Comparison of ENCODE assay signal across 8 cellular contexts in genomic region chr12:98456583-98457573, GRCh38. TPM values are rescaled to one million over a fixed set of nuclear protein-coding genes. Genes with fewer than 3 reads are reported as not detected.
DNase-seq lines count a peak whose midpoint lies in the region; ATAC-seq and TF ChIP-seq lines count a peak whose summit lies in the region.

No MANE protein-coding gene starts in this region.

- no peak for TF ChIP-seq CTCF in fibroblast of villous mesenchyme (IDR thresholded peaks at IDR 0.05; ENCODE audit: insufficient read depth, low read depth, low read length)
- TF ChIP-seq CTCF in neural progenitor cell (IDR thresholded peaks at IDR 0.05), result peak; percentile 6

- H3K4me1 ChIP-seq in neural progenitor cell, result no peaks in the 10 kb centered on the region

- H3K9me3 ChIP-seq in neural progenitor cell (ENCODE audit: low read depth), result no peaks in the 10 kb centered on the region

- H3K36me3 Mint-ChIP-seq in neural progenitor cell, result no peaks in the 10 kb centered on the region

- H3K27me3 ChIP-seq in neural progenitor cell, result peaks cover 13% of the 10 kb centered on the region

- H3K9me3 Mint-ChIP-seq in neural progenitor cell, result peaks cover 2% of the 10 kb centered on the region

- in situ Hi-C loops in G401 (cut with HindIII; ENCODE audit: low sequenced_read_pairs), result no loop called here

- peak overlapping the region; percentile 66 for H3K4me2 ChIP-seq in neural progenitor cell

- no peaks in the 10 kb centered on the region for H4K20me1 ChIP-seq in neural progenitor cell (ENCODE audit: low read depth)

- H3K4me1 Mint-ChIP-seq in neural progenitor cell, result peaks cover 2% of the 10 kb centered on the region

- H3F3A ChIP-seq in neural progenitor cell (ENCODE audit: low read depth), result peaks cover 5% of the 10 kb centered on the region

- H2AFZ ChIP-seq in neural progenitor cell (replicated peaks), result peak overlapping the region; percentile 93

- no peaks in the 10 kb centered on the region for H3K79me2 ChIP-seq in neural progenitor cell (ENCODE audit: low read depth)

- no peak overlapping the region for H3K27ac ChIP-seq in neural progenitor cell

- H3K4me3 ChIP-seq in fibroblast of villous mesenchyme (ENCODE audit: low read depth, low read length) (peak overlapping the region; percentile 51), neural progenitor cell (peak overlapping the region; percentile 24)

- peak overlapping the region; percentile 43 for H3K4me3 Mint-ChIP-seq in neural progenitor cell

- H3K36me3 ChIP-seq in neural progenitor cell, result no peaks in the 10 kb centered on the region

- no peak overlapping the region for H3K27ac Mint-ChIP-seq in neural progenitor cell

- H3K27me3 Mint-ChIP-seq in neural progenitor cell (ENCODE audit: insufficient read depth, low read depth), result peaks cover 2% of the 10 kb centered on the region

- H3K9ac ChIP-seq in neural progenitor cell, result no peak overlapping the region

- DNase-seq in G401 (ENCODE audit: low spot score), result peak; percentile 63
- peak; percentile 19 for DNase-seq in activated T-cell treated with anti-CD3 and anti-CD28 coated beads, Interleukin-2, amount 50 U/mL, for 1 hour
- DNase-seq in fibroblast of villous mesenchyme (ENCODE audit: low read depth), result peak; percentile 42
- peak; percentile 78 for DNase-seq in neural progenitor cell (ENCODE audit: low spot score)
- no peak for DNase-seq in COR-L47 (lab: John Stamatoyannopoulos, UW)
- no peak for DNase-seq in HT-29 (ENCODE audit: low spot score)

- peak; percentile 80 for ATAC-seq in HG03432 (IDR thresholded peaks at IDR 0.05; ENCODE audit: unreplicated experiment)
- ATAC-seq in HG03139 (IDR thresholded peaks at IDR 0.05; ENCODE audit: unreplicated experiment), result no peak

RNA-seq across cellular contexts. Expression of gene TMPO, which starts 58.5 kb away (rescaled TPM):
- total RNA-seq in G401 (2014; rRNA removed; shearing (Covaris generic)), result 186 and 272 TPM in 2 replicates
- 89.2 and 124 TPM in 2 replicates for total RNA-seq in fibroblast of villous mesenchyme
- 364 and 513 TPM in 2 replicates for total RNA-seq in neural progenitor cell (ENCODE audit: low replicate concordance)
- total RNA-seq in HT-29 (2014; rRNA removed; shearing (Covaris generic)), result 158 and 176 TPM in 2 replicates

Comparison
In these comparisons a context has a peak if more than half of its experiments do, and no peak if none do; other contexts are left out.
1. DNase-seq: peak in G401 (single experiment), activated T-cell treated with anti-CD3 and anti-CD28 coated beads, Interleukin-2, amount 50 U/mL, for 1 hour (single experiment), fibroblast of villous mesenchyme (single experiment) and neural progenitor cell (single experiment); none in COR-L47 (single experiment) and HT-29 (single experiment).